In the genomic region with DNA sequence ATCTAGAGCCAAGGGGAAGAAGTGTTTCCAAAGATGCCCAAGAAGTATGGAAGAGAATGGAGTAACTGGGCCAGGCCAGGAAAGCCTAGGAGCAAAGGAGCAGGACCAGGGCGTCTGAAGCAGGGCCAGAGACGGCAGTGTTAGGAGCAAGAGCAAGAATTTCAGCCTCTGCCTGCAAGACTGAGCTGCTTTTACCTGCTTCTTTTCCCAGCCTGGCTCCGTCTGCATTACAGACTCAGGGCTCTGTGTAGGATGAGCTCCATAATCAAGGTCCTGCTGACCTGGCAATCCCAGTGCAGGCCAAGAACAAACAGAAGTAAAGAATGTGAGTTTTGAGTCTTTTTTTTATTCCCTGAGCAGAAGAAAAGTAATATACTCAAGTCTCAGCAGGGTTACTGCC, we compare ENCODE assay signal across 16 cellular contexts. TPM values are rescaled to one million over a fixed set of nuclear protein-coding genes. Genes with fewer than 3 reads are reported as not detected.
"Had no signal": no experiment of that assay in that cellular context is flagged by ENCODE, and none has a peak within 500 bp of the region (broad histone marks: within the 10 kb centered on the region; RNA-seq: fewer than 3 reads in every experiment).

No MANE protein-coding gene starts in this region.

- H3K4me3 ChIP-seq: dorsolateral prefrontal cortex, esophagus muscularis mucosa, lung had no signal

- H3K9ac ChIP-seq: parathyroid adenoma had no signal

- H3K36me3 ChIP-seq: esophagus muscularis mucosa, neutrophil had no signal

- DNase-seq: activated CD4-positive, CD25-positive, alpha-beta regulatory T cell treated with anti-CD3 and anti-CD28 coated beads, Interleukin-2, amount 50 U/mL, for 72 hours; activated naive CD8-positive, alpha-beta T cell treated with anti-CD3 and anti-CD28 coated beads for 36 hours; anterior cingulate cortex; dorsolateral prefrontal cortex; naive B cell; retina; stimulated activated CD4-positive, alpha-beta T cell treated with anti-CD3 and anti-CD28 coated beads, Interleukin-2, amount 100 ng/mL, for 48 hours; T-helper 1 cell; T1000 had no signal

- H3K79me2 ChIP-seq: parathyroid adenoma had no signal

- H3K9me3 ChIP-seq: esophagus muscularis mucosa, neutrophil had no signal

- H3K27ac ChIP-seq: esophagus muscularis mucosa, neutrophil, parathyroid adenoma had no signal

RNA-seq across cellular contexts. Expression of gene FMO1, which starts 10.1 kb away (rescaled TPM):
- total RNA-seq: activated CD8-positive, alpha-beta memory T cell treated with anti-CD3 and anti-CD28 coated beads for 36 hours; activated naive CD8-positive, alpha-beta T cell treated with anti-CD3 and anti-CD28 coated beads for 36 hours; activated T-helper 1 cell treated with anti-CD3 and anti-CD28 coated beads, Interleukin-12 subunit alpha, Interleukin-12 subunit beta, Interleukin-2, Interleukin-4 antibody, amounts not matched to agents 30 ng/mL and 10 ng/mL and 1 ng/mL, durations not matched to agents 14 hours and 24 hours and 36 hours; mononuclear cell had no signal
